In the genomic region with DNA sequence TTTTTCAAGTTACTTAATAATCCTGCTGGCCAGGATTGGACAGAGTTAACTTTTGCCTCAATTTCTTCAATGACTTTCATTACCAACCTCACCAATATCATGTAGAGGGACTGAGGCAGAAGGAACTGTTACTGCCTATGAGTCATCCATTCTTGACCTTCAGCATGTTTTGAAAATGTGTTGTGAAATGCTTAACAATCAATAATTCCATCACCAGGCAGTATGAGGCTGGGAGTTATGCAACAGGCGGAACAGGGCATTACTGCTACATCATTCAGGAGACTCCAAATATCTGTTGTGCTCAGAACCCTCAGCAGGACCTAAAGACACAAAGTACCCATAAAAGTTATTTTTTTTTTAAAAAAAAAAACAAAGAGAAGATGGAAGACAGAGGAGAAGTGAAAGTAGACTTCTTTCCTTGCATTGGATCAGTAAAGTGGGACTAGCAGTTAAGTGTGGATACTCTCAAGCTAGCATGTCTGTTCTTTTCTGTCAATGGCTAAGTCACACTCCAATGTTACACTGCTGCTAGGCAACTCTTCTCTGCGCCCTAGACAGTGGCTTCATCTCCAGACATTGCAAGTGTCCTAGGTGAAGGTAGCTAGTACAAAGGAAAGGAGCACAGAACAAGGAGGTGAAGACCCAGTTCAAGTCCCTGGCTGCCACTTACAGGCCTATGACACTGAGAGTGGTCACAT, we compare ENCODE assay signal across 12 cellular contexts.
A peak's percentile ranks its signal among the peaks of the same experiment; 100 is the strongest.
DNase-seq lines count a peak whose midpoint lies in the region; ATAC-seq and TF ChIP-seq lines count a peak whose summit lies in the region.
"Had no signal": no experiment of that assay in that cellular context is flagged by ENCODE, and none has a peak within 500 bp of the region (broad histone marks: within the 10 kb centered on the region; RNA-seq: fewer than 3 reads in every experiment).

No MANE protein-coding gene starts in this region.

- H3K27ac ChIP-seq in heart left ventricle (no peak overlapping the region), testis (no peak overlapping the region)

- POLR2A ChIA-PET in activated CD4-positive, alpha-beta T cell treated with anti-CD3 and anti-CD28 coated beads for 36 hours (lab: Charles Lee): no interaction called here

- H3K27ac Mint-ChIP-seq in activated CD4-positive, alpha-beta T cell treated with anti-CD3 and anti-CD28 coated beads for 36 hours: no peak overlapping the region
- no peak overlapping the region for H3K27ac Mint-ChIP-seq in chondrocyte (ENCODE audit: unreplicated experiment)

- H3K4me1 Mint-ChIP-seq in activated CD4-positive, alpha-beta T cell treated with anti-CD3 and anti-CD28 coated beads for 36 hours: peaks cover 8% of the 10 kb centered on the region
- no peaks in the 10 kb centered on the region for H3K4me1 Mint-ChIP-seq in chondrocyte (ENCODE audit: low read depth)

- no peaks in the 10 kb centered on the region for H3K9me3 ChIP-seq in heart left ventricle
- H3K9me3 ChIP-seq in testis: no peaks in the 10 kb centered on the region

- H3K9me3 Mint-ChIP-seq in activated CD4-positive, alpha-beta T cell treated with anti-CD3 and anti-CD28 coated beads for 36 hours (ENCODE audit: low read depth): no peaks in the 10 kb centered on the region
- no peaks in the 10 kb centered on the region for H3K9me3 Mint-ChIP-seq in chondrocyte (ENCODE audit: low read depth)

- H3K27me3 ChIP-seq in heart left ventricle (no peaks in the 10 kb centered on the region), testis (no peaks in the 10 kb centered on the region)

- peak; percentile 37 for ATAC-seq in activated CD4-positive, alpha-beta T cell treated with anti-CD3 and anti-CD28 coated beads for 36 hours
- ATAC-seq in heart left ventricle (peak in 3 of 4 donors; percentile 11 to 28 (median 27)), HG02852 (IDR thresholded peaks at IDR 0.05; ENCODE audit: unreplicated experiment) (no peak)

- H3K36me3 ChIP-seq in heart left ventricle (no peaks in the 10 kb centered on the region), testis (ENCODE audit: low read depth, missing control alignments) (no peaks in the 10 kb centered on the region)

- intact Hi-C loops in activated CD4-positive, alpha-beta T cell treated with anti-CD3 and anti-CD28 coated beads for 36 hours (cut with DNase I, micrococcal nuclease): no loop called here
- intact Hi-C loops in heart left ventricle (cut with DNase I) (loop anchor here in 1 of 10 donors (5.0 kb wide), 1 partner anchor 222 kb away; a partner anchor contains a TSS), testis (cut with DNase I; ENCODE audit: low total_unique reads) (no loop called here)

- DNase-seq in activated CD4-positive, alpha-beta T cell treated with anti-CD3 and anti-CD28 coated beads for 36 hours: no peak
- DNase-seq in activated CD4-positive, alpha-beta T cell treated with anti-CD3 and anti-CD28 coated beads for 4 hours: no peak
- DNase-seq in SK-MEL-5 (ENCODE audit: low read depth, low spot score) (peak; percentile 13), heart left ventricle (no peak), testis (peak; percentile 37), A172 (ENCODE audit: low spot score) (no peak), chondrocyte (ENCODE audit: low spot score) (no peak)
- DNase-seq: ACHN; activated CD4-positive, alpha-beta T cell treated with anti-CD3 and anti-CD28 coated beads, Interleukin-2, amount 50 U/mL, for 1 hour; NCI-H774 had no signal

- TF ChIP-seq CTCF in heart left ventricle (IDR thresholded peaks at IDR 0.05): no peak
- TF ChIP-seq CTCF in testis (IDR thresholded peaks at IDR 0.05): no peak
- no peak for TF ChIP-seq CTCF in chondrocyte (IDR thresholded peaks at IDR 0.05)

- TF ChIP-seq POLR2A in heart left ventricle (IDR thresholded peaks at IDR 0.05) (no peak), testis (IDR thresholded peaks at IDR 0.05) (no peak)

- in situ Hi-C loops in SK-MEL-5 (cut with HindIII; ENCODE audit: low pct_unique_long_range_greater_than_20kb, low sequenced_read_pairs): no loop called here

- H3K4me3 Mint-ChIP-seq in activated CD4-positive, alpha-beta T cell treated with anti-CD3 and anti-CD28 coated beads for 36 hours: no peak overlapping the region
- H3K4me3 Mint-ChIP-seq in chondrocyte (ENCODE audit: unreplicated experiment): no peak overlapping the region

- H3K4me3 ChIP-seq in heart left ventricle (no peak overlapping the region), testis (no peak overlapping the region)
- H3K4me3 ChIP-seq: smooth muscle cell had no signal

- H3K27me3 Mint-ChIP-seq in activated CD4-positive, alpha-beta T cell treated with anti-CD3 and anti-CD28 coated beads for 36 hours: no peaks in the 10 kb centered on the region
- H3K27me3 Mint-ChIP-seq in chondrocyte (ENCODE audit: low read depth): peaks cover 6% of the 10 kb centered on the region

- WGBS in heart left ventricle, 4 donors: 82 to 93% (median 89%) methylated on average over 2 of the region's 2 CpGs
- 93 to 95% methylated on average over 2 of the region's 2 CpGs for WGBS in testis, 2 donors

- H3K4me1 ChIP-seq in heart left ventricle (peaks cover 0 to 33% (median 5%) of the 10 kb centered on the region in 12 donors), testis (no peaks in the 10 kb centered on the region)

- CTCF ChIA-PET in activated CD4-positive, alpha-beta T cell treated with anti-CD3 and anti-CD28 coated beads for 36 hours (lab: Charles Lee): no interaction called here

- no peaks in the 10 kb centered on the region for H3K36me3 Mint-ChIP-seq in activated CD4-positive, alpha-beta T cell treated with anti-CD3 and anti-CD28 coated beads for 36 hours (ENCODE audit: low read depth)
- no peaks in the 10 kb centered on the region for H3K36me3 Mint-ChIP-seq in chondrocyte (ENCODE audit: low read depth)

Comparison
In these comparisons a context has a peak if more than half of its experiments do, and no peak if none do; other contexts are left out.
1. DNase-seq: peak in SK-MEL-5 (single experiment) and testis (single experiment); none in activated CD4-positive, alpha-beta T cell treated with anti-CD3 and anti-CD28 coated beads for 36 hours (single experiment), activated CD4-positive, alpha-beta T cell treated with anti-CD3 and anti-CD28 coated beads for 4 hours (0 of 2), heart left ventricle (0 of 5), A172 (single experiment) and chondrocyte (single experiment).